1 cellular context compared by ENCODE assay signal in genomic region chr14:52106853-52107252, GRCh38.
TF ChIP-seq lines count a peak whose summit lies in the region.

No MANE protein-coding gene starts in this region.

TF ChIP-seq in IMR-90, 13 proteins besides CTCF, POLR2A, EP300 and RAD21:
- no peak for TF ChIP-seq SMC3 (IDR thresholded peaks at IDR 0.05; ENCODE audit: low read depth, low read length)
- TF ChIP-seq CEBPB (IDR thresholded peaks at IDR 0.05; ENCODE audit: low read depth, low read length), result no peak
